ENCODE assay signal across 32 cellular contexts in the genomic region with DNA sequence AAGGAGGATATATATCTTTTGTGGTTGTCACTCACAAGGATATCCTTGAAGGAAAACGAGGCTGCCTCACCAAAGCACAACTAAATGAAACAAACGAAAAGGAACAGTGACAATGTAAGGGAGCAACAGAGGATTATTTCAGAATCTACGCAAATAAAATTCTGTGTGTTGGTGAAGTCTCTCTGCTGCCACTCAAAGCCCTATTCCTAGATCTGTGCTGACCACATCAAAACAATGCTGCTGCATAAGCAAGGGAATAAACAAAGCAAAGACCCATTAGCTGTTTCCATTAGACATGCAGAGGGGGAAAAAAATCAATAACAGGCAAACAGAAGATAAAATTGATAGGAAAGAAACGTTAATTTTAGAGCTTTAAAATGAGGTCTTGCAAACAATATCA.
"Had no signal": no experiment of that assay in that cellular context is flagged by ENCODE, and none has a peak within 500 bp of the region (broad histone marks: within the 10 kb centered on the region; RNA-seq: fewer than 3 reads in every experiment).

No MANE protein-coding gene starts in this region.

- DNase-seq: activated CD4-positive, alpha-beta memory T cell treated with anti-CD3 and anti-CD28 coated beads, Interleukin-2, amount 10 ng/mL, durations not matched to agents 7 days and 5 days; activated CD4-positive, alpha-beta T cell treated with anti-CD3 and anti-CD28 coated beads, Interleukin-2, amount 10 ng/mL, durations not matched to agents 7 days and 5 days; activated CD4-positive, CD25-positive, alpha-beta regulatory T cell treated with anti-CD3 and anti-CD28 coated beads, Interleukin-2, amount 50 U/mL, for 72 hours; activated gamma-delta T cell treated with Interleukin-2 at 50 U/mL for 16 hours; activated naive CD4-positive, alpha-beta T cell treated with anti-CD3 and anti-CD28 coated beads, Interleukin-2, amount 50 U/mL, for 16 hours; activated T-cell treated with anti-CD3 and anti-CD28 coated beads, Interleukin-2, amount 50 U/mL, for 4 hours; amniotic stem cell; brain microvascular endothelial cell; dorsolateral prefrontal cortex; effector memory CD8-positive, alpha-beta T cell; erythroblast; gastrocnemius medialis; head of caudate nucleus; hippocampal formation; left cardiac atrium; left ventricle myocardium superior; mammary epithelial cell; midbrain; naive thymus-derived CD4-positive, alpha-beta T cell; occipital lobe; right cardiac atrium; stimulated activated CD4-positive, alpha-beta T cell treated with anti-CD3 and anti-CD28 coated beads, Interleukin-15, amount 100 ng/mL, for 24 hours; stimulated activated CD4-positive, alpha-beta T cell treated with anti-CD3 and anti-CD28 coated beads, Interleukin-2, amount 100 ng/mL, for 24 hours; stimulated activated naive B cell treated with anti-CD40 and anti-IgM and Interleukin-4, amounts not matched to agents 10 μg/mL and 1 μg/mL and 100 μg/mL, for 72 hours; stomach; T1000; thyroid gland; upper lobe of left lung had no signal

- H3K4me1 ChIP-seq: gastrocnemius medialis, thyroid gland, upper lobe of left lung, vagina had no signal

- H3K4me1 Mint-ChIP-seq: activated CD4-positive, alpha-beta memory T cell treated with anti-CD3 and anti-CD28 coated beads, Interleukin-2, amount 10 ng/mL, durations not matched to agents 7 days and 5 days; activated CD4-positive, alpha-beta T cell treated with anti-CD3 and anti-CD28 coated beads, Interleukin-2, amount 10 ng/mL, durations not matched to agents 7 days and 5 days; activated T-helper 17 cell treated with anti-CD3 and anti-CD28 coated beads, Interleukin-2, amount 50 U/mL, for 72 hours; naive thymus-derived CD4-positive, alpha-beta T cell; stimulated activated naive B cell treated with anti-CD40 and anti-IgM and Interleukin-4, amounts not matched to agents 10 μg/mL and 1 μg/mL and 100 μg/mL, for 72 hours had no signal

- H3K9me3 ChIP-seq: gastrocnemius medialis, stomach, thyroid gland, upper lobe of left lung, vagina had no signal

- H3K36me3 Mint-ChIP-seq: naive thymus-derived CD4-positive, alpha-beta T cell; stimulated activated naive B cell treated with anti-CD40 and anti-IgM and Interleukin-4, amounts not matched to agents 10 μg/mL and 1 μg/mL and 100 μg/mL, for 72 hours had no signal

- H2AFZ ChIP-seq: neural progenitor cell had no signal

- H3K9ac ChIP-seq: neural progenitor cell had no signal

- H3K4me3 ChIP-seq: coronary artery, dorsolateral prefrontal cortex, gastrocnemius medialis, neural progenitor cell, stomach, thyroid gland, upper lobe of left lung, vagina had no signal

- H3K27me3 Mint-ChIP-seq: activated CD4-positive, alpha-beta memory T cell treated with anti-CD3 and anti-CD28 coated beads, Interleukin-2, amount 10 ng/mL, durations not matched to agents 7 days and 5 days; activated CD4-positive, alpha-beta T cell treated with anti-CD3 and anti-CD28 coated beads, Interleukin-2, amount 10 ng/mL, durations not matched to agents 7 days and 5 days; effector memory CD8-positive, alpha-beta T cell; stimulated activated naive B cell treated with anti-CD40 and anti-IgM and Interleukin-4, amounts not matched to agents 10 μg/mL and 1 μg/mL and 100 μg/mL, for 72 hours had no signal

- H3K27ac Mint-ChIP-seq: activated CD4-positive, alpha-beta memory T cell treated with anti-CD3 and anti-CD28 coated beads, Interleukin-2, amount 10 ng/mL, durations not matched to agents 7 days and 5 days; activated CD4-positive, alpha-beta T cell treated with anti-CD3 and anti-CD28 coated beads, Interleukin-2, amount 10 ng/mL, durations not matched to agents 7 days and 5 days; activated T-helper 17 cell treated with anti-CD3 and anti-CD28 coated beads, Interleukin-2, amount 50 U/mL, for 72 hours; effector memory CD8-positive, alpha-beta T cell; naive thymus-derived CD4-positive, alpha-beta T cell; neural progenitor cell; stimulated activated naive B cell treated with anti-CD40 and anti-IgM and Interleukin-4, amounts not matched to agents 10 μg/mL and 1 μg/mL and 100 μg/mL, for 72 hours had no signal

- H3K9me3 Mint-ChIP-seq: activated CD4-positive, alpha-beta T cell treated with anti-CD3 and anti-CD28 coated beads, Interleukin-2, amount 10 ng/mL, durations not matched to agents 7 days and 5 days; activated T-helper 17 cell treated with anti-CD3 and anti-CD28 coated beads, Interleukin-2, amount 50 U/mL, for 72 hours; effector memory CD8-positive, alpha-beta T cell; stimulated activated naive B cell treated with anti-CD40 and anti-IgM and Interleukin-4, amounts not matched to agents 10 μg/mL and 1 μg/mL and 100 μg/mL, for 72 hours had no signal

- H3K4me3 Mint-ChIP-seq: activated CD4-positive, alpha-beta memory T cell treated with anti-CD3 and anti-CD28 coated beads, Interleukin-2, amount 10 ng/mL, durations not matched to agents 7 days and 5 days; activated CD4-positive, alpha-beta T cell treated with anti-CD3 and anti-CD28 coated beads, Interleukin-2, amount 10 ng/mL, durations not matched to agents 7 days and 5 days; activated T-cell treated with anti-CD3 and anti-CD28 coated beads, Interleukin-2, amount 50 U/mL, for 4 hours; activated T-helper 17 cell treated with anti-CD3 and anti-CD28 coated beads, Interleukin-2, amount 50 U/mL, for 72 hours; effector memory CD8-positive, alpha-beta T cell; naive thymus-derived CD4-positive, alpha-beta T cell; neural progenitor cell; stimulated activated naive B cell treated with anti-CD40 and anti-IgM and Interleukin-4, amounts not matched to agents 10 μg/mL and 1 μg/mL and 100 μg/mL, for 72 hours had no signal

- H3K27me3 ChIP-seq: brain microvascular endothelial cell, gastrocnemius medialis, stomach, thyroid gland, upper lobe of left lung, vagina had no signal

- ATAC-seq: activated T-cell treated with anti-CD3 and anti-CD28 coated beads, Interleukin-2, amount 50 U/mL, for 4 hours; activated T-helper 17 cell treated with anti-CD3 and anti-CD28 coated beads, Interleukin-2, amount 50 U/mL, for 72 hours; effector memory CD8-positive, alpha-beta T cell; gastrocnemius medialis; left cardiac atrium; left ventricle myocardium superior; naive thymus-derived CD4-positive, alpha-beta T cell; right cardiac atrium; stimulated activated naive B cell treated with anti-CD40 and anti-IgM and Interleukin-4, amounts not matched to agents 10 μg/mL and 1 μg/mL and 100 μg/mL, for 72 hours had no signal

- H3K36me3 ChIP-seq: brain microvascular endothelial cell, gastrocnemius medialis, neural progenitor cell, stomach, thyroid gland, upper lobe of left lung, vagina had no signal

- H3K4me2 ChIP-seq: neural progenitor cell had no signal

- H3K27ac ChIP-seq: brain microvascular endothelial cell, coronary artery, dorsolateral prefrontal cortex, gastrocnemius medialis, neural progenitor cell, stomach, thyroid gland, upper lobe of left lung, vagina had no signal
